In the genomic region with DNA sequence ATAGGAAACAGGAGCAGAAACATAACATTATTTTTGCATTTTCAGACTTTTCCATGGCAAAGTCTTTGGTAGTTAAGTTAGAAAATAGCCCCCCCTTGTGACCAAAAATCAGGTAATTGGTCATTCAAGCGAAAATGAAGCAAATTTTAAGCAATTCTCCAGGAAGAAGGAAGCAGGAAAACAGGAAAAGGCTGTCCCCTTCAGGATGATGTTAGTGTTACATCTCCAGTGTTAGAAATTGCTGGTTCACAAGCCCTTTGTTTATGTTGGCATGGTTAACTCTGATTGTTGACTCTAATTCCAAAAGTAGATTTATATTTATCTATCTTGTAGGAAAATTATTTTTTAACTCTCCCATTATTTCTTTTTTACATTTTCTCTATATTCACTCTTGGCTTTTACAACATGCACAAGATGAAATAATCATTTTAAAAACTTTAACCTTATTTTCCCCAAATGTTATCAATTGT, we compare ENCODE assay signal across 8 cellular contexts. TPM values are rescaled to one million over a fixed set of nuclear protein-coding genes. Genes with fewer than 3 reads are reported as not detected.
DNase-seq lines count a peak whose midpoint lies in the region; ATAC-seq, FAIRE-seq and TF ChIP-seq lines count a peak whose summit lies in the region.

No MANE protein-coding gene starts in this region.

- H3K4me3 ChIP-seq in GM23248 (no peak overlapping the region), heart right ventricle (no peak overlapping the region), retinal pigment epithelial cell (ENCODE audit: low read length) (no peak overlapping the region)

- H3K4me1 ChIP-seq in GM23248 (ENCODE audit: insufficient read depth) (no peaks in the 10 kb centered on the region), heart right ventricle (peaks cover 0 to 16% (median 6%) of the 10 kb centered on the region in 9 donors)

- H3K9ac ChIP-seq in GM23248 = no peak overlapping the region

- no peak for FAIRE-seq in GM12891 (lab: Jason Lieb, UNC)

- no peak overlapping the region for H3K27ac ChIP-seq in GM23248
- H3K27ac ChIP-seq in VCaP = no peak overlapping the region
- peak overlapping the region in 3 of 10 donors; percentile 11 to 45 (median 25) for H3K27ac ChIP-seq in heart right ventricle

- no peaks in the 10 kb centered on the region for H4K20me1 ChIP-seq in GM23248 (ENCODE audit: insufficient read depth)

- intact Hi-C loops in heart right ventricle (cut with DNase I) = loop anchor here (1.0 to 10.0 kb wide), 12 partner anchors 162 to 400 kb away; a partner anchor contains a TSS

- TF ChIP-seq POLR2A in GM12891 (IDR thresholded peaks at IDR 0.05; ENCODE audit: low read depth, low read length) = no peak

- no peaks in the 10 kb centered on the region for H3F3A ChIP-seq in GM23248 (ENCODE audit: insufficient read depth)

- in situ Hi-C loops in GM23248 (cut with MboI) = loop anchor here (10.0 kb wide), 1 partner anchor 310 kb away; no protein-coding TSS in a partner anchor

- no peaks in the 10 kb centered on the region for H3K36me3 ChIP-seq in GM23248 (ENCODE audit: low read depth)
- H3K36me3 ChIP-seq in heart right ventricle = no peaks in the 10 kb centered on the region

- peak; percentile 71 for DNase-seq in AG08395 (ENCODE audit: low spot score)
- DNase-seq in GM23248 = peak; percentile 90
- peak; percentile 61 for DNase-seq in NCI-H2171 (lab: John Stamatoyannopoulos, UW)
- DNase-seq in heart right ventricle = peak in 1 of 2 donors; percentile 73
- DNase-seq in retinal pigment epithelial cell (ENCODE audit: low read depth) = peak; percentile 67
- DNase-seq in GM12891 (ENCODE audit: insufficient read length, low spot score) = no peak
- no peak for DNase-seq in stimulated activated naive CD8-positive, alpha-beta T cell treated with anti-CD3 and anti-CD28 coated beads, Interleukin-15, Interleukin-2, amounts not matched to agents 100 U/mL and 50 U/mL, for 24 hours

- H3K9me3 ChIP-seq in GM23248 (ENCODE audit: low read depth) (no peaks in the 10 kb centered on the region), heart right ventricle (no peaks in the 10 kb centered on the region)

- H3K79me2 ChIP-seq in GM23248 (ENCODE audit: insufficient read depth) = no peaks in the 10 kb centered on the region

- H2AFZ ChIP-seq in GM23248 = no peak overlapping the region; the same call in 1 of the 2 replicates

- ATAC-seq in heart right ventricle = peak in 7 of 8 donors; percentile 72 to 91 (median 80)
- ATAC-seq in stimulated activated naive CD8-positive, alpha-beta T cell treated with anti-CD3 and anti-CD28 coated beads, Interleukin-15, Interleukin-2, amounts not matched to agents 100 U/mL and 50 U/mL, for 24 hours = no peak

- TF ChIP-seq CTCF in VCaP (conservative IDR thresholded peaks at IDR 0.05) (peak; percentile 99), heart right ventricle (IDR thresholded peaks at IDR 0.05) (peak; percentile 70 to 93 (median 82)), retinal pigment epithelial cell (conservative IDR thresholded peaks at IDR 0.05; ENCODE audit: low read depth, low read length) (peak; percentile 97)

- H3K9me2 ChIP-seq in GM23248 (ENCODE audit: insufficient read depth) = no peaks in the 10 kb centered on the region

- H3K4me2 ChIP-seq in GM23248 (ENCODE audit: unreplicated experiment) = no peak overlapping the region

- 0% methylated on average over 1 of the region's 1 CpG for WGBS in GM23248 (ENCODE audit: low coverage in 1 of 2, low lambda C conversion rate in 2 of 2, missing lambda C conversion rate in 2 of 2), 2 experiments
- WGBS in heart right ventricle, 2 donors = 0 to 3% methylated on average over 1 of the region's 1 CpG

- H3K27me3 ChIP-seq in GM23248 (replicated peaks; ENCODE audit: insufficient read depth) (no peaks in the 10 kb centered on the region), heart right ventricle (no peaks in the 10 kb centered on the region)

TF ChIP-seq in GM12891, 5 proteins besides CTCF, POLR2A, EP300 and RAD21:
- TF ChIP-seq TAF1 (IDR thresholded peaks at IDR 0.05; ENCODE audit: low read depth, low read length) (no peak), SPI1 (IDR thresholded peaks at IDR 0.05; ENCODE audit: low read depth, low read length) (no peak), POLR2AphosphoS5 (IDR thresholded peaks at IDR 0.05; ENCODE audit: low read depth, low read length) (no peak), POU2F2 (IDR thresholded peaks at IDR 0.05; ENCODE audit: low read depth, low read length) (no peak)

RNA-seq across cellular contexts. Expression of a gene that starts 18.8 kb away (rescaled TPM):
- total RNA-seq in GM23248 (2014; rRNA removed; shearing (Covaris generic)) = 9.8 and 14.8 TPM in 2 replicates
- polyA plus RNA-seq in GM23248 (2016; fragmentation: Nextera tagmentation; extraction: Ambion mirVana) = 6.1 TPM in 2 replicates
- 1 to 10 TPM; 1.3 to 5.6 (median 2.0) TPM for total RNA-seq in heart right ventricle
- 1 to 10 TPM in 1 of 2 donors, under 1 TPM in 1; 0.43 to 1.5 TPM for polyA plus RNA-seq in heart right ventricle
- polyA plus RNA-seq in GM12891 (2012; ENCODE audit: low read depth, missing spikeins) = 0.76 TPM

Comparison
In these comparisons a context has a peak if more than half of its experiments do, and no peak if none do; other contexts are left out.
1. DNase-seq: peak in AG08395 (single experiment), GM23248 (single experiment), NCI-H2171 (single experiment) and retinal pigment epithelial cell (single experiment); none in GM12891 (single experiment) and stimulated activated naive CD8-positive, alpha-beta T cell treated with anti-CD3 and anti-CD28 coated beads, Interleukin-15, Interleukin-2, amounts not matched to agents 100 U/mL and 50 U/mL, for 24 hours (single experiment).
2. Peak in every context shown above with its lines, with median percentiles within 50 percentile points of each other: CTCF ChIP-seq.